1 cellular context compared by ENCODE assay signal in the genomic region with DNA sequence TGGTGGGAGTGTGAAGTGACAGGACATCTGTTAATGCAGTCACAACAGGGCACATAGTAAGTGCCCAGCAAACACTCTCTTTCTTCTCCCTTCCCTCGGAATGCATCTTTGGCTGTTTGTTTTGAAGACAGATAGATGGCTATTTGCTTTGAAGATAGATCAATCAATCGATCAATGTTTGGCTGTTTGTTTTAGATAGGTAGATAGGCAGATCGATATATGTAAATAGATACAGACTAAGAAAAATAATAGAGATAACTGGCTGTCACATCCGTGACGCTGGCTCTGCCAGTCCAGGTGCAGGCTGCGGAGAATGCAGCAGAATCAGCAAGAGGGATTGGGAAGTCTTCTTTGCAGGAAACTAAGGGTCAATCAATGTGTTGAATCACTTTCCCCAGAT.
TF ChIP-seq lines count a peak whose summit lies in the region.

No MANE protein-coding gene starts in this region.

TF ChIP-seq in HepG2, 621 proteins besides CTCF, POLR2A, EP300 and RAD21 (continued from another document):
- TF ChIP-seq, protein P1, sequence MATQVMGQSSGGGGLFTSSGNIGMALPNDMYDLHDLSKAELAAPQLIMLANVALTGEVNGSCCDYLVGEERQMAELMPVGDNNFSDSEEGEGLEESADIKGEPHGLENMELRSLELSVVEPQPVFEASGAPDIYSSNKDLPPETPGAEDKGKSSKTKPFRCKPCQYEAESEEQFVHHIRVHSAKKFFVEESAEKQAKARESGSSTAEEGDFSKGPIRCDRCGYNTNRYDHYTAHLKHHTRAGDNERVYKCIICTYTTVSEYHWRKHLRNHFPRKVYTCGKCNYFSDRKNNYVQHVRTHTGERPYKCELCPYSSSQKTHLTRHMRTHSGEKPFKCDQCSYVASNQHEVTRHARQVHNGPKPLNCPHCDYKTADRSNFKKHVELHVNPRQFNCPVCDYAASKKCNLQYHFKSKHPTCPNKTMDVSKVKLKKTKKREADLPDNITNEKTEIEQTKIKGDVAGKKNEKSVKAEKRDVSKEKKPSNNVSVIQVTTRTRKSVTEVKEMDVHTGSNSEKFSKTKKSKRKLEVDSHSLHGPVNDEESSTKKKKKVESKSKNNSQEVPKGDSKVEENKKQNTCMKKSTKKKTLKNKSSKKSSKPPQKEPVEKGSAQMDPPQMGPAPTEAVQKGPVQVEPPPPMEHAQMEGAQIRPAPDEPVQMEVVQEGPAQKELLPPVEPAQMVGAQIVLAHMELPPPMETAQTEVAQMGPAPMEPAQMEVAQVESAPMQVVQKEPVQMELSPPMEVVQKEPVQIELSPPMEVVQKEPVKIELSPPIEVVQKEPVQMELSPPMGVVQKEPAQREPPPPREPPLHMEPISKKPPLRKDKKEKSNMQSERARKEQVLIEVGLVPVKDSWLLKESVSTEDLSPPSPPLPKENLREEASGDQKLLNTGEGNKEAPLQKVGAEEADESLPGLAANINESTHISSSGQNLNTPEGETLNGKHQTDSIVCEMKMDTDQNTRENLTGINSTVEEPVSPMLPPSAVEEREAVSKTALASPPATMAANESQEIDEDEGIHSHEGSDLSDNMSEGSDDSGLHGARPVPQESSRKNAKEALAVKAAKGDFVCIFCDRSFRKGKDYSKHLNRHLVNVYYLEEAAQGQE (IDR thresholded peaks at IDR 0.05; ENCODE audit: borderline replicate concordance in 1 of 2, low read depth in 1 of 2, low read length in 2 of 2) = no peak
- TF ChIP-seq TAF1 (CRISPR knock-in tag; IDR thresholded peaks at IDR 0.05) (no peak), SIN3B (IDR thresholded peaks at IDR 0.05; ENCODE audit: low read length) (no peak), ZNF577 (CRISPR knock-in tag; IDR thresholded peaks at IDR 0.05; ENCODE audit: borderline replicate concordance, low read depth) (no peak), ZNF780A (CRISPR knock-in tag; IDR thresholded peaks at IDR 0.05) (no peak), POGZ (CRISPR knock-in tag; IDR thresholded peaks at IDR 0.05) (0 out of 2 replicates have a peak, but pooled peaks have one; percentile 36), CAMTA2 (CRISPR knock-in tag; IDR thresholded peaks at IDR 0.05; ENCODE audit: borderline replicate concordance) (no peak), ZNF674 (CRISPR knock-in tag; IDR thresholded peaks at IDR 0.05; ENCODE audit: low read depth) (no peak), RCOR2 (CRISPR knock-in tag; IDR thresholded peaks at IDR 0.05) (peak; percentile 91), PHF20 (CRISPR knock-in tag; IDR thresholded peaks at IDR 0.05) (no peak), SMC3 (IDR thresholded peaks at IDR 0.05; ENCODE audit: low read length) (no peak)
- TF ChIP-seq, protein P2, sequence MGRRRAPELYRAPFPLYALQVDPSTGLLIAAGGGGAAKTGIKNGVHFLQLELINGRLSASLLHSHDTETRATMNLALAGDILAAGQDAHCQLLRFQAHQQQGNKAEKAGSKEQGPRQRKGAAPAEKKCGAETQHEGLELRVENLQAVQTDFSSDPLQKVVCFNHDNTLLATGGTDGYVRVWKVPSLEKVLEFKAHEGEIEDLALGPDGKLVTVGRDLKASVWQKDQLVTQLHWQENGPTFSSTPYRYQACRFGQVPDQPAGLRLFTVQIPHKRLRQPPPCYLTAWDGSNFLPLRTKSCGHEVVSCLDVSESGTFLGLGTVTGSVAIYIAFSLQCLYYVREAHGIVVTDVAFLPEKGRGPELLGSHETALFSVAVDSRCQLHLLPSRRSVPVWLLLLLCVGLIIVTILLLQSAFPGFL (CRISPR knock-in tag; IDR thresholded peaks at IDR 0.05) = no peak
